ENCODE assay signal across 1 cellular context in genomic region chr2:235552671-235553070, GRCh38.
TF ChIP-seq lines count a peak whose summit lies in the region.

No MANE protein-coding gene starts in this region.

TF ChIP-seq in WTC11, 78 proteins besides CTCF, POLR2A, EP300 and RAD21 (continued from another document):
- TF ChIP-seq ZNF532 (CRISPR knock-in tag; IDR thresholded peaks at IDR 0.05; ENCODE audit: borderline replicate concordance) (no peak), AR (CRISPR knock-in tag; IDR thresholded peaks at IDR 0.05) (no peak)
